In the genomic region with DNA sequence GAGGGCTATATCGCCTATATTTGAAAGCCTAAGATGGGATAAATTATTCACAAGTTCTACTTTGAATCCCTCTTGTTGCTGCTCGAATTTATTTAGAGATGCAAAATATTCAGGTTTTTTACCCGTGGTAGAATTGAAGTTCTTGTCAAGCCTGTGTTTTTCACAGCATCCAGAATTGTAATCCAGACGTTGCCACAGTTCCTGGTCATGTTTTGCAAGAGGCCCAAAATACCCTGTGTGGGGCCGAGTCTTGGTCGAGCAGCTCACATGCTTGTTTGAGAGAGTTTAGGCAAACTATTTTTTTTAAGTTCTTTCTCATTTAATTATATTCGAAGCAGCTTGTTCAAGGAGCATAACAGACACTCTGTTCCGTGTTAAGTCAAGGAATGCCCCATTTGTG, we compare ENCODE assay signal across 21 cellular contexts. TPM values are rescaled to one million over a fixed set of nuclear protein-coding genes. Genes with fewer than 3 reads are reported as not detected.
DNase-seq lines count a peak whose midpoint lies in the region; TF ChIP-seq lines count a peak whose summit lies in the region.
"Had no signal": no experiment of that assay in that cellular context is flagged by ENCODE, and none has a peak within 500 bp of the region (broad histone marks: within the 10 kb centered on the region; RNA-seq: fewer than 3 reads in every experiment).

No MANE protein-coding gene starts in this region.

- peaks cover 0 to 4% of the 10 kb centered on the region in 2 donors for H3K4me1 ChIP-seq in breast epithelium

- peaks cover 61% of the 10 kb centered on the region for H3K27me3 Mint-ChIP-seq in activated naive CD4-positive, alpha-beta T cell treated with anti-CD3 and anti-CD28 coated beads for 36 hours (ENCODE audit: low read depth)

- intact Hi-C loops in dorsolateral prefrontal cortex (cut with DNase I): loop anchor here in 1 of 2 donors (10.0 kb wide), 1 partner anchor 263 kb away; no protein-coding TSS in a partner anchor
- intact Hi-C loops in breast epithelium (cut with DNase I; ENCODE audit: low total_unique reads): no loop called here
- intact Hi-C loops in activated naive CD4-positive, alpha-beta T cell treated with anti-CD3 and anti-CD28 coated beads for 36 hours (cut with micrococcal nuclease): loop anchor here (10.0 kb wide), 2 partner anchors 1077 to 1217 kb away; no protein-coding TSS in a partner anchor

- no peak overlapping the region for H3K4me3 Mint-ChIP-seq in activated naive CD4-positive, alpha-beta T cell treated with anti-CD3 and anti-CD28 coated beads for 36 hours

- no peaks in the 10 kb centered on the region for H3K36me3 Mint-ChIP-seq in activated naive CD4-positive, alpha-beta T cell treated with anti-CD3 and anti-CD28 coated beads for 36 hours (ENCODE audit: low read depth)
- H3K36me3 Mint-ChIP-seq: CD4-positive, alpha-beta memory T cell had no signal

- no peak overlapping the region for H3K27ac Mint-ChIP-seq in activated naive CD4-positive, alpha-beta T cell treated with anti-CD3 and anti-CD28 coated beads for 36 hours
- H3K27ac Mint-ChIP-seq: activated naive CD8-positive, alpha-beta T cell treated with anti-CD3 and anti-CD28 coated beads for 36 hours; stimulated activated naive CD8-positive, alpha-beta T cell treated with anti-CD3 and anti-CD28 coated beads, Interleukin-15, Interleukin-2, amounts not matched to agents 100 ng/mL and 50 ng/mL, for 24 hours had no signal

- H3K4me3 ChIP-seq in H7 (ENCODE audit: insufficient read depth, low read depth, low read length): peak overlapping the region; percentile 89
- H3K4me3 ChIP-seq in dorsolateral prefrontal cortex: peak overlapping the region in 49 of 59 donors; percentile 4 to 64 (median 47)
- no peak overlapping the region for H3K4me3 ChIP-seq in breast epithelium
- H3K4me3 ChIP-seq: PC-9, SK-N-MC had no signal

- CTCF ChIA-PET in activated naive CD4-positive, alpha-beta T cell treated with anti-CD3 and anti-CD28 coated beads for 36 hours (lab: Charles Lee): no interaction called here

- peaks cover 23% of the 10 kb centered on the region for H3K4me1 Mint-ChIP-seq in activated naive CD4-positive, alpha-beta T cell treated with anti-CD3 and anti-CD28 coated beads for 36 hours (ENCODE audit: low read depth)

- no peaks in the 10 kb centered on the region for H3K9me3 ChIP-seq in breast epithelium
- H3K9me3 ChIP-seq: right atrium auricular region had no signal

- H3K36me3 ChIP-seq in H7 (replicated peaks; ENCODE audit: control insufficient read depth, insufficient read depth, low read length) (no peaks in the 10 kb centered on the region), breast epithelium (no peaks in the 10 kb centered on the region)
- H3K36me3 ChIP-seq: cardiac muscle cell, right atrium auricular region had no signal

- H3K27me3 ChIP-seq in H7 (ENCODE audit: control insufficient read depth, insufficient read depth, low read length) (peaks cover 31% of the 10 kb centered on the region), dorsolateral prefrontal cortex (peaks cover 6 to 94% (median 89%) of the 10 kb centered on the region in 45 donors), breast epithelium (peaks cover 0 to 90% of the 10 kb centered on the region in 2 donors)

- TF ChIP-seq CTCF in dorsolateral prefrontal cortex (IDR thresholded peaks at IDR 0.05 in 54 of 56, conservative IDR thresholded peaks at IDR 0.05 in 2 of 56; ENCODE audit: low read depth in 1 of 56, partially characterized antibody in 56 of 56) (no peak), breast epithelium (IDR thresholded peaks at IDR 0.05) (no peak)

- no peaks in the 10 kb centered on the region for H3K9me3 Mint-ChIP-seq in activated naive CD4-positive, alpha-beta T cell treated with anti-CD3 and anti-CD28 coated beads for 36 hours

- TF ChIP-seq POLR2A in breast epithelium (IDR thresholded peaks at IDR 0.05): no peak

- DNase-seq in H7 (no peak), NCI-H345 (lab: John Stamatoyannopoulos, UW) (peak; percentile 48), dorsolateral prefrontal cortex (no peak), midbrain (lab: John Stamatoyannopoulos, UW) (peak; percentile 31), breast epithelium (ENCODE audit: low spot score in 2 of 2) (no peak), NCI-H446 (lab: John Stamatoyannopoulos, UW) (no peak)
- DNase-seq in activated effector memory CD4-positive, alpha-beta T cell treated with Interleukin-2 at 50 U/mL for 16 hours: no peak
- no peak for DNase-seq in activated naive CD4-positive, alpha-beta T cell treated with anti-CD3 and anti-CD28 coated beads for 36 hours
- DNase-seq: activated naive CD8-positive, alpha-beta T cell treated with anti-CD3 and anti-CD28 coated beads for 36 hours; activated T-cell treated with anti-CD3 and anti-CD28 coated beads, Interleukin-2, amount 50 U/mL, for 4 hours; CD4-positive, alpha-beta memory T cell; DND-41; effector memory CD4-positive, alpha-beta T cell; KBM-7; NCI-H1436 treated with DMSO at 0.1 percent for 48 hours; NCI-H226; PC-9 had no signal

- H3K27ac ChIP-seq in dorsolateral prefrontal cortex: peak overlapping the region in 34 of 59 donors; percentile 2 to 86 (median 62)
- H3K27ac ChIP-seq in breast epithelium: no peak overlapping the region
- H3K27ac ChIP-seq: cardiac muscle cell, PC-9, right atrium auricular region, SK-N-MC had no signal

RNA-seq across cellular contexts. Expression of gene SALL3, which starts 2.6 kb away (rescaled TPM):
- total RNA-seq in H7 (2014; rRNA removed; shearing (Covaris generic)): 60.0 and 96.6 TPM in 2 replicates
- total RNA-seq in dorsolateral prefrontal cortex: 10 to 100 TPM in 90 of 120 experiments, 1 to 10 TPM in 30; 3.7 to 51.5 (median 12.2) TPM
- total RNA-seq in breast epithelium: not detected
- not detected for total RNA-seq in activated naive CD4-positive, alpha-beta T cell treated with anti-CD3 and anti-CD28 coated beads for 36 hours
- total RNA-seq: activated naive CD8-positive, alpha-beta T cell treated with anti-CD3 and anti-CD28 coated beads for 36 hours; activated T-cell treated with anti-CD3 and anti-CD28 coated beads, Interleukin-2, amount 50 U/mL, for 4 hours; CD4-positive, alpha-beta memory T cell; PC-9 had no signal

Comparison
In these comparisons a context has a peak if more than half of its experiments do, and no peak if none do; other contexts are left out.
1. DNase-seq: peak in NCI-H345 (single experiment) and midbrain (single experiment); none in H7 (single experiment), dorsolateral prefrontal cortex (0 of 10), breast epithelium (0 of 2), activated effector memory CD4-positive, alpha-beta T cell treated with Interleukin-2 at 50 U/mL for 16 hours (single experiment), activated naive CD4-positive, alpha-beta T cell treated with anti-CD3 and anti-CD28 coated beads for 36 hours (single experiment) and NCI-H446 (0 of 2).
2. H3K4me3 ChIP-seq: peak in H7 (single experiment) and dorsolateral prefrontal cortex (49 of 59); none in breast epithelium (0 of 3).
3. H3K27ac ChIP-seq: peak in dorsolateral prefrontal cortex (34 of 59); none in breast epithelium (0 of 2).
4. RNA of gene SALL3, which starts 2.6 kb away (total RNA-seq): 60.0 to 96.6 TPM in H7 and 3.7 to 51.5 TPM in dorsolateral prefrontal cortex; not detected in breast epithelium and not detected in activated naive CD4-positive, alpha-beta T cell treated with anti-CD3 and anti-CD28 coated beads for 36 hours; every median in the first group is over 4 times any median in the second.